In genomic region chr9:15525958-15526357, GRCh38 we compare ENCODE assay signal across 28 cellular contexts.
"Had no signal": no experiment of that assay in that cellular context is flagged by ENCODE, and none has a peak within 500 bp of the region (broad histone marks: within the 10 kb centered on the region; RNA-seq: fewer than 3 reads in every experiment).

No MANE protein-coding gene starts in this region.

- H3K4me3 Mint-ChIP-seq: dendritic cell treated with granulocyte-macrophage colony-stimulating factor and Interleukin-4, amounts not matched to agents 40 ng/mL and 50 ng/mL, for 4 days; effector memory CD8-positive, alpha-beta T cell; endodermal cell; mesothelial cell of epicardium; naive B cell had no signal

- H3K4me1 ChIP-seq: colonic mucosa, esophagus squamous epithelium, gastrocnemius medialis, heart right ventricle, left lung, lower lobe of right lung had no signal

- H3K36me3 Mint-ChIP-seq: mesothelial cell of epicardium, naive B cell had no signal

- H3K27ac Mint-ChIP-seq: dendritic cell treated with granulocyte-macrophage colony-stimulating factor and Interleukin-4, amounts not matched to agents 40 ng/mL and 50 ng/mL, for 4 days; effector memory CD8-positive, alpha-beta T cell; endodermal cell; mesothelial cell of epicardium; naive B cell had no signal

- H3K27me3 ChIP-seq: colonic mucosa, esophagus squamous epithelium, gastrocnemius medialis, heart right ventricle, left lung had no signal

- DNase-seq: cerebellar nuclear complex; colonic mucosa; cortex of kidney; effector CD8-positive, alpha-beta T cell; effector memory CD8-positive, alpha-beta T cell; endodermal cell; erythroblast; esophagus squamous epithelium; foreskin fibroblast; gastrocnemius medialis; glutamatergic neuron; head of caudate nucleus; heart right ventricle; hippocampal formation; kidney glomerular epithelial cell; left cardiac atrium; left lung; left ventricle myocardium superior; lower lobe of right lung; mesenchymal stem cell; mucosa of descending colon; naive B cell had no signal

- H3K36me3 ChIP-seq: colonic mucosa, esophagus squamous epithelium, gastrocnemius medialis, heart right ventricle, left lung, lower lobe of right lung had no signal

- H3K27ac ChIP-seq: colonic mucosa, epithelial cell of prostate, esophagus squamous epithelium, gastrocnemius medialis, heart right ventricle, left lung, lower lobe of right lung had no signal

- H3K9me3 Mint-ChIP-seq: dendritic cell treated with granulocyte-macrophage colony-stimulating factor and Interleukin-4, amounts not matched to agents 40 ng/mL and 50 ng/mL, for 4 days; effector memory CD8-positive, alpha-beta T cell; endodermal cell; mesothelial cell of epicardium; naive B cell had no signal

- FAIRE-seq: endometrium, islet of Langerhans, keratinocyte had no signal

- H3K9me3 ChIP-seq: colonic mucosa, esophagus squamous epithelium, gastrocnemius medialis, heart right ventricle, left lung, lower lobe of right lung, mucosa of descending colon had no signal

- H3K4me3 ChIP-seq: colonic mucosa, esophagus squamous epithelium, gastrocnemius medialis, heart right ventricle, left lung, lower lobe of right lung, mucosa of descending colon had no signal
